In the genomic region with DNA sequence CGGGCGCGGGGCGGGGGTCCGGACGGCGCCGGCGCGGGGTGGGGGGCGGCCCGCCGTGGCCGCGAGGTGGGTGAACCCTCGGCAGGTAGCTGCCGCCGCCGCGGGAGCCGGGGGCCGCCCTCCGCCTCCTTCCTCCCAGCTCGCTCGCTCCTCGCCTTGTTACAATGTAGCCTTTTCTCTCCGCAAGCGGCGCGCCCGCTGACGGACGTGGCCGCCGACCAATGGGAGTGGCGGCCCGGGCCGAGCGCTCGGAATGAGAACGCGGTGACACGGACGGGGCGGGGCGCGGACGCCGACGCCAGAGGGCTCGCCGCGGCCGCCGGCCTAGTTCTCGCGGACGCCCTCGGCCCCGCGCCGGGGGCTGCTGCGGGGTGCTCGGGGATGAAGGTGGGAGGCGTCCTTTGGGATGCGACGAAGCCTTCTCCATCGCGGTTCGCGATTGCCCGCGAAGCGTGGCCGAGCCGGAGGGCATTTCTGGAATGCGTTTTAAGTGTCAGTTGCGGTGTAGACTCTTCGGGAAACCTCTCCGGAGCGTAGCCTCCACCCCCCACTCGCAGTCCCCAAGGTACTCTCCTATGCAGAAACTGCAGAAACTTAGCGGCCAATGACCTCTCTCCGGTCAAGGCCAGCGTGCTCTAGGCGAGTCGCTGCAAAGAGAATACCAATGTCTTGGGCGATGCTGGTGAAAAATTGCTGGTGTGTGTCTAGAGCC, we compare ENCODE assay signal across 8 cellular contexts.
DNase-seq lines count a peak whose midpoint lies in the region; ATAC-seq and TF ChIP-seq lines count a peak whose summit lies in the region.

No MANE protein-coding gene starts in this region.

- H3K79me2 ChIP-seq in OCI-LY3 (ENCODE audit: low read length), result peaks cover 7% of the 10 kb centered on the region

- no peak for TF ChIP-seq CTCF in OCI-LY3 (IDR thresholded peaks at IDR 0.05; ENCODE audit: low read depth, low read length)

- peak; percentile 96 for DNase-seq in DMS 273 (lab: John Stamatoyannopoulos, UW; ENCODE audit: unreplicated experiment)
- DNase-seq in HuH-7.5 (ENCODE audit: low spot score), result peak; percentile 95
- peak; percentile 91 for DNase-seq in activated T-cell treated with anti-CD3 and anti-CD28 coated beads for 24 hours (ENCODE audit: low read depth)
- peak; percentile 99 for DNase-seq in epidermal melanocyte (ENCODE audit: insufficient read length, low spot score)
- peak; percentile 93 for DNase-seq in midbrain (lab: John Stamatoyannopoulos, UW)
- peak; percentile 81 to 88 for DNase-seq in stimulated activated CD8-positive, alpha-beta memory T cell treated with anti-CD3 and anti-CD28 coated beads, Interleukin-15, amount 100 ng/mL, for 4 hours (ENCODE audit: low read depth in 2 of 2)

- H3K36me3 ChIP-seq in OCI-LY3 (replicated peaks; ENCODE audit: low read depth, low read length), result no peaks in the 10 kb centered on the region

- H3K9me3 ChIP-seq in OCI-LY3 (ENCODE audit: insufficient read depth, low read length), result no peaks in the 10 kb centered on the region

- peak overlapping the region; percentile 93 for H3K4me2 ChIP-seq in OCI-LY3 (ENCODE audit: low read length)

- H3K27ac ChIP-seq in OCI-LY3 (ENCODE audit: low read length), result no peak overlapping the region

- H3K4me3 ChIP-seq in OCI-LY3 (ENCODE audit: low read length), result peak overlapping the region; percentile 85

- peak; percentile 99 for ATAC-seq in GM21529 (IDR thresholded peaks at IDR 0.05; ENCODE audit: unreplicated experiment)

- peaks cover 27% of the 10 kb centered on the region for H3K27me3 ChIP-seq in OCI-LY3 (ENCODE audit: low read depth, low read length)

- peak overlapping the region; percentile 95 for H3K9ac ChIP-seq in OCI-LY3 (ENCODE audit: low read length)

- H3K4me1 ChIP-seq in OCI-LY3 (ENCODE audit: low read length), result peaks cover 11% of the 10 kb centered on the region

- no peaks in the 10 kb centered on the region for H4K20me1 ChIP-seq in OCI-LY3 (ENCODE audit: insufficient read depth, low read length)

- peak overlapping the region; percentile 86 for H2AFZ ChIP-seq in OCI-LY3 (ENCODE audit: low read depth, low read length)
